In genomic region chr12:47087088-47087688, GRCh38 we compare ENCODE assay signal across 16 cellular contexts. TPM values are rescaled to one million over a fixed set of nuclear protein-coding genes. Genes with fewer than 3 reads are reported as not detected.
DNase-seq lines count a peak whose midpoint lies in the region; ATAC-seq, FAIRE-seq and TF ChIP-seq lines count a peak whose summit lies in the region.
"Had no signal": no experiment of that assay in that cellular context is flagged by ENCODE, and none has a peak within 500 bp of the region (broad histone marks: within the 10 kb centered on the region; RNA-seq: fewer than 3 reads in every experiment).

No MANE protein-coding gene starts in this region.

- peak; percentile 18 for DNase-seq in ELR (ENCODE audit: low read depth)
- DNase-seq in NCI-H69 (lab: John Stamatoyannopoulos, UW), result peak; percentile 90
- no peak for DNase-seq in colonic mucosa
- no peak for DNase-seq in sigmoid colon
- DNase-seq in occipital lobe (lab: John Stamatoyannopoulos, UW), result no peak
- no peak for DNase-seq in HTR-8/SVneo (ENCODE audit: insufficient read length, low spot score)
- no peak for DNase-seq in GOT3 (lab: John Stamatoyannopoulos, UW)
- DNase-seq: activated CD4-positive, alpha-beta T cell treated with anti-CD3 and anti-CD28 coated beads for 1 hour; CD8-positive, alpha-beta memory T cell; central memory CD4-positive, alpha-beta T cell; immature natural killer cell; NCI-H446 had no signal

- H3K9ac ChIP-seq in colonic mucosa (ENCODE audit: low read depth in 2 of 2, low read length in 2 of 2), result no peak overlapping the region

- H3K4me1 ChIP-seq in colonic mucosa (peaks cover 2% of the 10 kb centered on the region), sigmoid colon (peaks cover 0 to 80% (median 56%) of the 10 kb centered on the region in 4 donors)

- no peak for FAIRE-seq in HTR-8/SVneo (lab: Jason Lieb, UNC)
- FAIRE-seq: H1, K562 had no signal

- peak overlapping the region; percentile 15 for H3K27ac ChIP-seq in colonic mucosa
- peak overlapping the region in 3 of 4 donors; percentile 96 to 99 (median 97) for H3K27ac ChIP-seq in sigmoid colon

- TF ChIP-seq CTCF in colonic mucosa (IDR thresholded peaks at IDR 0.05) (no peak), sigmoid colon (IDR thresholded peaks at IDR 0.05) (no peak)

- intact Hi-C loops in colonic mucosa (cut with DNase I) (no loop called here), sigmoid colon (cut with DNase I) (loop anchor here (5.0 to 10.0 kb wide), 3 partner anchors 290 to 738 kb away; no protein-coding TSS in a partner anchor)

- TF ChIP-seq EP300 in sigmoid colon (IDR thresholded peaks at IDR 0.05), result no peak

- H3K36me3 ChIP-seq in colonic mucosa (no peaks in the 10 kb centered on the region), sigmoid colon (no peaks in the 10 kb centered on the region)

- H3K27me3 ChIP-seq in colonic mucosa, result no peaks in the 10 kb centered on the region
- no peaks in the 10 kb centered on the region for H3K27me3 ChIP-seq in sigmoid colon

- no peak for TF ChIP-seq POLR2A in sigmoid colon (IDR thresholded peaks at IDR 0.05)

- 59 to 78% methylated on average over 2 of the region's 2 CpGs for WGBS in sigmoid colon, 2 donors

- H3K4me3 ChIP-seq in colonic mucosa (no peak overlapping the region), sigmoid colon (no peak overlapping the region)
- H3K4me3 ChIP-seq: K562 had no signal

- H3K9me3 ChIP-seq in colonic mucosa (no peaks in the 10 kb centered on the region), sigmoid colon (no peaks in the 10 kb centered on the region)

- ATAC-seq in GM18498 (IDR thresholded peaks at IDR 0.05; ENCODE audit: unreplicated experiment), result no peak
- ATAC-seq: K562 had no signal

RNA-seq across cellular contexts. Expression of gene AMIGO2, which starts 7.4 kb away (rescaled TPM):
- total RNA-seq in colonic mucosa (10 to 100 TPM in 1 of 2 donors, 1 to 10 TPM in 1; 2.0 to 11.1 TPM), sigmoid colon (10 to 100 TPM; 33.2 to 68.1 (median 60.5) TPM), occipital lobe (8.1 TPM)
- polyA plus RNA-seq in sigmoid colon, result 1 to 10 TPM in 2 of 3 donors, under 1 TPM in 1; 0.46 to 5.3 (median 2.4) TPM

RNA-seq across cellular contexts. Expression of gene PCED1B, which starts 7.8 kb away (rescaled TPM):
- total RNA-seq in colonic mucosa (1 to 10 TPM; 1.8 to 2.1 TPM), sigmoid colon (10 to 100 TPM in 1 of 4 donors, 1 to 10 TPM in 3; 3.0 to 11.9 (median 7.3) TPM), occipital lobe (0.94 TPM)
- polyA plus RNA-seq in sigmoid colon, result 1 to 10 TPM; 1.2 to 5.8 (median 1.8) TPM
- polyA plus RNA-seq: neural cell had no signal

Comparison
In these comparisons a context has a peak if more than half of its experiments do, and no peak if none do; other contexts are left out.
1. DNase-seq: peak in ELR (single experiment) and NCI-H69 (single experiment); none in colonic mucosa (single experiment), sigmoid colon (single experiment), occipital lobe (single experiment), HTR-8/SVneo (single experiment) and GOT3 (single experiment).